In the genomic region with DNA sequence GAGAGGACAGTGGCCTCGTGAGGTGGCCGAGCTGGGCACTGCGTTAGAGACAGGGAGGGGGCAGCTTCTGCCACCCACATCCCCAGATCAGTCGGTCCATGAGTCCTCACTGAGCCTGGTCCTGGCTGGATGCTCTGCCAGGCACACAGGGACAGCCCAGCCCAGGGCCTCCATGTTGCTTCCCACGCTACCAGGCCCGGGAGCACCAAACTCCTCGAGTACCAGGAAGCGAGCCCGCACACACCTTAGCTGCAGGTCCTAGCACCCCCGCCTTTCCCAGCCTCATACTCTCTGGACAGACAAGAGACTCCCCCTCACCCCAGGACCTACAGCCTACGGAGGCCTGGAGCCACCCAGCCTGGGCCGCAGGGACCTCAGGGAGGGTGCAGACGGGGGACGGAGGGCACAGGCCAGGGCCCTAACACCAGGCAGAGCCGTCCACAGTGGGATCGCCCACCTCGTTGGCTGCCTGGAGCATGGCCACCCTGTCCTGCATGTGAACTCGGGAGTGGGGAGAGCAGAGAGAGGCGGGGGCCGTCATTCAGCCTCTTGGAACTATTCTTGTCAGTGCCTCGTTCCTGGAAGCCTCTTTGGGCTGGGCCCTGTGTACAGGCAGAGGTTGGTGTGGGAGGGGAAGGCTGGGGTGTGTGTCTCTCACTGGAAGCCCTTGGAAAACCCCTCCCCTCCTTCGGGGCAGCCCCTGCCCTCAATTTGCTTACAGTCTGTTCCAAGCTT, we compare ENCODE assay signal across 15 cellular contexts.
DNase-seq lines count a peak whose midpoint lies in the region; ATAC-seq, FAIRE-seq and TF ChIP-seq lines count a peak whose summit lies in the region.
"Had no signal": no experiment of that assay in that cellular context is flagged by ENCODE, and none has a peak within 500 bp of the region (broad histone marks: within the 10 kb centered on the region; RNA-seq: fewer than 3 reads in every experiment).

No MANE protein-coding gene starts in this region.

- H3K9me3 ChIP-seq in OCI-LY1 (ENCODE audit: low read length), result no peaks in the 10 kb centered on the region
- no peaks in the 10 kb centered on the region for H3K9me3 ChIP-seq in GM12878 (replicated peaks; ENCODE audit: control insufficient read depth, insufficient read depth, low read length)
- no peaks in the 10 kb centered on the region for H3K9me3 ChIP-seq in ascending aorta
- H3K9me3 ChIP-seq in suprapubic skin, result no peaks in the 10 kb centered on the region
- H3K9me3 ChIP-seq: vagina had no signal

- H3K27me3 Mint-ChIP-seq in stimulated activated memory B cell treated with anti-CD40 and anti-IgM and Interleukin-4, amounts not matched to agents 10 μg/mL and 1 μg/mL and 100 μg/mL, for 72 hours, result no peaks in the 10 kb centered on the region

- SMC1A ChIA-PET in GM12878 (lab: Charles Lee; ENCODE audit: uncharacterized antibody, unreplicated experiment), result interaction anchor here (1.2 to 10.6 kb wide), 5 partner anchors 14 to 58 kb away, joined by 3 to 205 read pairs (median 5); no protein-coding TSS in a partner anchor

- TF ChIP-seq CTCF in OCI-LY1 (IDR thresholded peaks at IDR 0.05; ENCODE audit: low read length), result no peak
- no peak for TF ChIP-seq CTCF in GM12878 (IDR thresholded peaks at IDR 0.05 in 2 of 3, conservative IDR thresholded peaks at IDR 0.05 in 1 of 3; ENCODE audit: control insufficient read depth in 2 of 3, extremely low read depth in 1 of 3, insufficient read depth in 1 of 3, low read depth in 3 of 3, low read length in 3 of 3)
- TF ChIP-seq CTCF in ascending aorta (IDR thresholded peaks at IDR 0.05), result no peak
- TF ChIP-seq CTCF in suprapubic skin (IDR thresholded peaks at IDR 0.05), result no peak

- no peak overlapping the region for H3K4me3 ChIP-seq in OCI-LY1 (ENCODE audit: low read depth, low read length, poor library complexity, severe bottlenecking)
- no peak overlapping the region for H3K4me3 ChIP-seq in GM12878
- no peak overlapping the region for H3K4me3 ChIP-seq in ascending aorta
- no peak overlapping the region for H3K4me3 ChIP-seq in suprapubic skin
- H3K4me3 ChIP-seq: vagina had no signal

- H3K27ac ChIP-seq in OCI-LY1 (ENCODE audit: low read depth, low read length, poor library complexity, severe bottlenecking) (peak overlapping the region; percentile 97), GM12878 (ENCODE audit: control insufficient read depth, insufficient read depth) (peak overlapping the region; percentile 100), ascending aorta (no peak overlapping the region), suprapubic skin (no peak overlapping the region)

- intact Hi-C loops in left ventricle myocardium superior (cut with micrococcal nuclease), result no loop called here
- intact Hi-C loops in left cardiac atrium (cut with DNase I), result no loop called here
- intact Hi-C loops in GM12878 (cut with micrococcal nuclease; ENCODE audit: unreplicated experiment), result no loop called here
- intact Hi-C loops in ascending aorta (cut with DNase I), result no loop called here

- RAD21 ChIA-PET in GM12878 (lab: Charles Lee; ENCODE audit: unreplicated experiment), result interaction anchor here (0.8 to 1.4 kb wide), 2 partner anchors 54 to 58 kb away, joined by 4 to 7 read pairs; no protein-coding TSS in a partner anchor

- peaks cover 52% of the 10 kb centered on the region for H3K4me1 ChIP-seq in OCI-LY1 (ENCODE audit: insufficient read depth, low read length, severe bottlenecking)
- peaks cover 79% of the 10 kb centered on the region for H3K4me1 ChIP-seq in GM12878 (ENCODE audit: control insufficient read depth, insufficient read depth, low read length)
- no peaks in the 10 kb centered on the region for H3K4me1 ChIP-seq in ascending aorta
- peaks cover 16% of the 10 kb centered on the region for H3K4me1 ChIP-seq in suprapubic skin

- no peaks in the 10 kb centered on the region for H3F3A ChIP-seq in OCI-LY1 (ENCODE audit: insufficient read depth, low read length)

- DNase-seq in left ventricle myocardium superior (peak; percentile 22), left cardiac atrium (no peak), GM12878 (ENCODE audit: low read depth, low spot score) (no peak), ascending aorta (ENCODE audit: low spot score in 2 of 2) (no peak), suprapubic skin (ENCODE audit: low spot score in 2 of 2) (no peak), T-helper 9 cell (no peak)
- DNase-seq: GDM1, midbrain, NCI-H1417 treated with DMSO at 0.1 percent for 48 hours, NCI-H82 had no signal

- TF ChIP-seq EP300 in GM12878 (IDR thresholded peaks at IDR 0.05; ENCODE audit: borderline replicate concordance in 1 of 2, control insufficient read depth in 1 of 2, low read depth in 2 of 2, low read length in 2 of 2) (no peak), suprapubic skin (IDR thresholded peaks at IDR 0.05) (no peak)

- CTCF ChIA-PET in GM12878 (lab: Yijun Ruan, JAX), result interaction anchor here (0.9 to 9.2 kb wide), 3 partner anchors 16 to 58 kb away, joined by 3 to 152 read pairs (median 4); no protein-coding TSS in a partner anchor

- no peak for TF ChIP-seq RAD21 in GM12878 (IDR thresholded peaks at IDR 0.05; ENCODE audit: insufficient read depth, low read depth, low read length)

- H3K36me3 Mint-ChIP-seq in stimulated activated memory B cell treated with anti-CD40 and anti-IgM and Interleukin-4, amounts not matched to agents 10 μg/mL and 1 μg/mL and 100 μg/mL, for 72 hours, result no peaks in the 10 kb centered on the region

- H3K79me2 ChIP-seq in OCI-LY1 (ENCODE audit: insufficient read depth, low read length) (no peaks in the 10 kb centered on the region), GM12878 (ENCODE audit: control insufficient read depth, insufficient read depth, low read length) (peaks cover 30% of the 10 kb centered on the region)

- in situ Hi-C loops in GM12878 (cut with MboI), result loop anchor here (25.0 kb wide), 1 partner anchor 1434 kb away; no protein-coding TSS in a partner anchor

- peaks cover 88% of the 10 kb centered on the region for H3K4me1 Mint-ChIP-seq in stimulated activated memory B cell treated with anti-CD40 and anti-IgM and Interleukin-4, amounts not matched to agents 10 μg/mL and 1 μg/mL and 100 μg/mL, for 72 hours

- H3K9me2 ChIP-seq in OCI-LY1 (ENCODE audit: low read depth, low read length), result no peaks in the 10 kb centered on the region

- no peak for ATAC-seq in left ventricle myocardium superior
- ATAC-seq in left cardiac atrium, result no peak
- ATAC-seq in GM12878, result no peak
- ATAC-seq in stimulated activated memory B cell treated with anti-CD40 and anti-IgM and Interleukin-4, amounts not matched to agents 10 μg/mL and 1 μg/mL and 100 μg/mL, for 72 hours, result no peak
- ATAC-seq: esophagus mucosa, SK-N-SH treated with all-trans-retinoic acid at 6 μM for 48 hours had no signal

- peak overlapping the region; percentile 21 for H3K4me3 Mint-ChIP-seq in stimulated activated memory B cell treated with anti-CD40 and anti-IgM and Interleukin-4, amounts not matched to agents 10 μg/mL and 1 μg/mL and 100 μg/mL, for 72 hours

- no peak overlapping the region for H2AFZ ChIP-seq in OCI-LY1 (ENCODE audit: low read length)
- H2AFZ ChIP-seq in GM12878 (ENCODE audit: control insufficient read depth, low read depth, low read length), result peak overlapping the region; percentile 37; the same call in 1 of the 2 replicates

- no TSS peak for BruUV-seq in GM12878 (replicated peaks; lab: Mats Ljungman, UMichigan)

- 76% methylated on average over 22 of the region's 22 CpGs for WGBS in GM12878 (ENCODE audit: insufficient coverage, insufficient replicate concordance, low lambda C conversion rate, missing lambda C conversion rate)
- 83% methylated on average over 8 of the region's 22 CpGs for WGBS in suprapubic skin

- no peak for FAIRE-seq in GM12878 (lab: Jason Lieb, UNC)

- H3K27me3 ChIP-seq in OCI-LY1 (ENCODE audit: insufficient read depth, low read length), result no peaks in the 10 kb centered on the region
- H3K27me3 ChIP-seq in GM12878 (replicated peaks in 1 of 2; ENCODE audit: control insufficient read depth in 2 of 2, insufficient read depth in 2 of 2, low read length in 1 of 2), result no peaks in the 10 kb centered on the region
- H3K27me3 ChIP-seq in ascending aorta, result no peaks in the 10 kb centered on the region
- no peaks in the 10 kb centered on the region for H3K27me3 ChIP-seq in suprapubic skin
- H3K27me3 ChIP-seq: vagina had no signal

- no peaks in the 10 kb centered on the region for H3K36me3 ChIP-seq in OCI-LY1 (ENCODE audit: insufficient read depth, low read length)
- no peaks in the 10 kb centered on the region for H3K36me3 ChIP-seq in GM12878 (ENCODE audit: control insufficient read depth in 2 of 2, insufficient read depth in 2 of 2, low read length in 1 of 2)
- no peaks in the 10 kb centered on the region for H3K36me3 ChIP-seq in ascending aorta
- no peaks in the 10 kb centered on the region for H3K36me3 ChIP-seq in suprapubic skin
- H3K36me3 ChIP-seq: vagina had no signal

- POLR2A ChIA-PET in GM12878 (lab: Charles Lee), result interaction anchor here (0.6 to 10.8 kb wide), 8 partner anchors 11 to 545 kb away, joined by 3 to 220 read pairs (median 6); no protein-coding TSS in a partner anchor

- H3K9ac ChIP-seq in OCI-LY1 (ENCODE audit: low read length) (no peak overlapping the region; the same call in 1 of the 2 replicates), GM12878 (ENCODE audit: control insufficient read depth, insufficient read depth, low read length) (peak overlapping the region; percentile 82)

- H3K4me2 ChIP-seq in OCI-LY1 (ENCODE audit: low read length) (no peak overlapping the region; the same call in 1 of the 2 replicates), GM12878 (ENCODE audit: control insufficient read depth, insufficient read depth) (peak overlapping the region; percentile 88)

- peak overlapping the region; percentile 98 for H3K27ac Mint-ChIP-seq in stimulated activated memory B cell treated with anti-CD40 and anti-IgM and Interleukin-4, amounts not matched to agents 10 μg/mL and 1 μg/mL and 100 μg/mL, for 72 hours

- TF ChIP-seq POLR2A in GM12878 (IDR thresholded peaks at IDR 0.05; ENCODE audit: low read depth, low read length), result no peak
- TF ChIP-seq POLR2A in suprapubic skin (IDR thresholded peaks at IDR 0.05), result no peak

- H4K20me1 ChIP-seq in OCI-LY1 (ENCODE audit: insufficient read depth, low read length) (no peaks in the 10 kb centered on the region), GM12878 (ENCODE audit: control insufficient read depth, insufficient read depth) (no peaks in the 10 kb centered on the region)

- H3K9me3 Mint-ChIP-seq in stimulated activated memory B cell treated with anti-CD40 and anti-IgM and Interleukin-4, amounts not matched to agents 10 μg/mL and 1 μg/mL and 100 μg/mL, for 72 hours, result no peaks in the 10 kb centered on the region

TF ChIP-seq in GM12878, 131 proteins besides CTCF, POLR2A, EP300 and RAD21 (continues in another document):
- peak; percentile 21; the same call in 1 of the 2 replicates for TF ChIP-seq LARP7 (IDR thresholded peaks at IDR 0.05)

Comparison
In these comparisons a context has a peak if more than half of its experiments do, and no peak if none do; other contexts are left out.
1. H3K27ac ChIP-seq: peak in OCI-LY1 (single experiment) and GM12878 (single experiment); none in ascending aorta (0 of 2) and suprapubic skin (single experiment).